Comparison of ENCODE assay signal across 8 cellular contexts in genomic region chr2:239263937-239264837, GRCh38.
A peak's percentile ranks its signal among the peaks of the same experiment; 100 is the strongest.
DNase-seq lines count a peak whose midpoint lies in the region; ATAC-seq and TF ChIP-seq lines count a peak whose summit lies in the region.

No MANE protein-coding gene starts in this region.

- H3K4me1 Mint-ChIP-seq in activated T-helper 1 cell treated with anti-CD3 and anti-CD28 coated beads, Interleukin-12 subunit alpha, Interleukin-12 subunit beta, Interleukin-2, Interleukin-4 antibody, amounts not matched to agents 30 ng/mL and 10 ng/mL and 1 ng/mL, durations not matched to agents 14 hours and 24 hours and 36 hours (ENCODE audit: low read depth) = peaks cover 82% of the 10 kb centered on the region

- TF ChIP-seq POLR2A in thyroid gland (IDR thresholded peaks at IDR 0.05) = no peak

- peak overlapping the region; percentile 82 to 86 for H3K27ac ChIP-seq in right atrium auricular region
- peak overlapping the region in 2 of 3 donors; percentile 59 to 91 for H3K27ac ChIP-seq in thyroid gland

- H3K27ac Mint-ChIP-seq in activated T-helper 1 cell treated with anti-CD3 and anti-CD28 coated beads, Interleukin-12 subunit alpha, Interleukin-12 subunit beta, Interleukin-2, Interleukin-4 antibody, amounts not matched to agents 30 ng/mL and 10 ng/mL and 1 ng/mL, durations not matched to agents 14 hours and 24 hours and 36 hours = peak overlapping the region; percentile 61

- peaks cover 2% of the 10 kb centered on the region for H3K27me3 Mint-ChIP-seq in activated T-helper 1 cell treated with anti-CD3 and anti-CD28 coated beads, Interleukin-12 subunit alpha, Interleukin-12 subunit beta, Interleukin-2, Interleukin-4 antibody, amounts not matched to agents 30 ng/mL and 10 ng/mL and 1 ng/mL, durations not matched to agents 14 hours and 24 hours and 36 hours (ENCODE audit: insufficient read depth)

- 80 to 83% methylated on average over 24 to 27 of the region's 27 CpGs for WGBS in thyroid gland, 2 donors

- ATAC-seq in GM21529 (IDR thresholded peaks at IDR 0.05; ENCODE audit: unreplicated experiment) = no peak

- no peak overlapping the region for H3K4me3 ChIP-seq in right atrium auricular region
- no peak overlapping the region for H3K4me3 ChIP-seq in thyroid gland (replicated peaks in 1 of 3)

- peak; percentile 42 for DNase-seq in activated CD4-positive, alpha-beta T cell treated with anti-CD3 and anti-CD28 coated beads for 48 hours
- no peak for DNase-seq in activated CD4-positive, alpha-beta T cell treated with anti-CD3 and anti-CD28 coated beads for 4 hours
- DNase-seq in activated T-helper 1 cell treated with anti-CD3 and anti-CD28 coated beads, Interleukin-12 subunit alpha, Interleukin-12 subunit beta, Interleukin-2, Interleukin-4 antibody, amounts not matched to agents 30 ng/mL and 10 ng/mL and 1 ng/mL, durations not matched to agents 14 hours and 24 hours and 36 hours (ENCODE audit: low spot score) = no peak
- DNase-seq in right atrium auricular region (ENCODE audit: low spot score) (peak; percentile 60), thyroid gland (no peak), HuH-7 (ENCODE audit: low spot score) (no peak), NCI-H345 (lab: John Stamatoyannopoulos, UW) (no peak)

- no peaks in the 10 kb centered on the region for H3K9me3 Mint-ChIP-seq in activated T-helper 1 cell treated with anti-CD3 and anti-CD28 coated beads, Interleukin-12 subunit alpha, Interleukin-12 subunit beta, Interleukin-2, Interleukin-4 antibody, amounts not matched to agents 30 ng/mL and 10 ng/mL and 1 ng/mL, durations not matched to agents 14 hours and 24 hours and 36 hours

- H3K9me3 ChIP-seq in right atrium auricular region (no peaks in the 10 kb centered on the region), thyroid gland (no peaks in the 10 kb centered on the region)

- peak overlapping the region; percentile 57 for H3K4me3 Mint-ChIP-seq in activated T-helper 1 cell treated with anti-CD3 and anti-CD28 coated beads, Interleukin-12 subunit alpha, Interleukin-12 subunit beta, Interleukin-2, Interleukin-4 antibody, amounts not matched to agents 30 ng/mL and 10 ng/mL and 1 ng/mL, durations not matched to agents 14 hours and 24 hours and 36 hours

- H3K27me3 ChIP-seq in right atrium auricular region (no peaks in the 10 kb centered on the region), thyroid gland (no peaks in the 10 kb centered on the region)

- H3K36me3 ChIP-seq in right atrium auricular region (no peaks in the 10 kb centered on the region), thyroid gland (no peaks in the 10 kb centered on the region)

- TF ChIP-seq CTCF in right atrium auricular region (IDR thresholded peaks at IDR 0.05) (no peak), thyroid gland (IDR thresholded peaks at IDR 0.05) (no peak)

- H3K4me1 ChIP-seq in right atrium auricular region = peaks cover 0 to 88% of the 10 kb centered on the region in 2 donors
- H3K4me1 ChIP-seq in thyroid gland = peaks cover 44 to 66% of the 10 kb centered on the region in 2 donors

- intact Hi-C loops in activated T-helper 1 cell treated with anti-CD3 and anti-CD28 coated beads, Interleukin-12 subunit alpha, Interleukin-12 subunit beta, Interleukin-2, Interleukin-4 antibody, amounts not matched to agents 30 ng/mL and 10 ng/mL and 1 ng/mL, durations not matched to agents 14 hours and 24 hours and 36 hours (cut with micrococcal nuclease) = loop anchor here (2.0 to 10.0 kb wide), 5 partner anchors 63 to 871 kb away; partner anchors contain the start of gene COPS9
- intact Hi-C loops in thyroid gland (cut with DNase I) = loop anchor here (10.0 kb wide), 1 partner anchor 141 kb away; the partner anchor contains the start of gene HDAC4

- peaks cover 9% of the 10 kb centered on the region for H3K36me3 Mint-ChIP-seq in activated T-helper 1 cell treated with anti-CD3 and anti-CD28 coated beads, Interleukin-12 subunit alpha, Interleukin-12 subunit beta, Interleukin-2, Interleukin-4 antibody, amounts not matched to agents 30 ng/mL and 10 ng/mL and 1 ng/mL, durations not matched to agents 14 hours and 24 hours and 36 hours (ENCODE audit: low read depth)

Comparison
In these comparisons a context has a peak if more than half of its experiments do, and no peak if none do; other contexts are left out.
1. DNase-seq: peak in activated CD4-positive, alpha-beta T cell treated with anti-CD3 and anti-CD28 coated beads for 48 hours (single experiment) and right atrium auricular region (single experiment); none in activated CD4-positive, alpha-beta T cell treated with anti-CD3 and anti-CD28 coated beads for 4 hours (0 of 2), activated T-helper 1 cell treated with anti-CD3 and anti-CD28 coated beads, Interleukin-12 subunit alpha, Interleukin-12 subunit beta, Interleukin-2, Interleukin-4 antibody, amounts not matched to agents 30 ng/mL and 10 ng/mL and 1 ng/mL, durations not matched to agents 14 hours and 24 hours and 36 hours (single experiment), thyroid gland (0 of 2), HuH-7 (single experiment) and NCI-H345 (single experiment).